ENCODE assay signal across 18 cellular contexts in the genomic region with DNA sequence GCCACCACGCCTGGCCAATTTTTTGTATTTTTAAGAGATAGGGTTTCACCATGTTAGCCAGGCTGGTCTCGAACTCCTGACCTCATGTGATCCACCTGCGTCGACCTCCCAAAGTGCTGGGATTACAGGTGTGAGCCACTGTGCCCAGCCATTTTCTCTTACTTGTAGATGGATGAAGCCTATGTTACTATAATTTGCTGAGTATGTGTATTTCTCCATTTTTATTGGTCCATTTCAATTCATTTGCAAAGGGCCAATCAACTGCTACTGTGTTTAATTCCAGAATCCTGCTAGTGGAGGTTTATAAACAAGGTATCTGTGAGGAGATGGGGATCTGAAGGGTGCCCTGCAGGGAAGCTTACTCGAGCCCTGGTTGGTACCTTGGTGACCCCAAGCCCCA.
DNase-seq lines count a peak whose midpoint lies in the region; ATAC-seq, FAIRE-seq and TF ChIP-seq lines count a peak whose summit lies in the region.
"Had no signal": no experiment of that assay in that cellular context is flagged by ENCODE, and none has a peak within 500 bp of the region (broad histone marks: within the 10 kb centered on the region; RNA-seq: fewer than 3 reads in every experiment).

No MANE protein-coding gene starts in this region.

- in situ Hi-C loops in K562 (cut with MboI): no loop called here

- CTCF ChIA-PET in CD4-positive, alpha-beta memory T cell (lab: Charles Lee; ENCODE audit: partially characterized antibody): no interaction called here
- CTCF ChIA-PET in K562 (lab: Yijun Ruan, JAX; ENCODE audit: low intra/inter-chr PET ratio): no interaction called here

- H3K4me1 Mint-ChIP-seq in CD4-positive, alpha-beta memory T cell: peaks cover 33 to 54% (median 41%) of the 10 kb centered on the region in 4 donors

- TF ChIP-seq POLR2A in K562 (conservative IDR thresholded peaks at IDR 0.05): no peak

- no peak for TF ChIP-seq EP300 in K562 (IDR thresholded peaks at IDR 0.05; ENCODE audit: low read length)

- no peak overlapping the region for H3K4me3 Mint-ChIP-seq in CD4-positive, alpha-beta memory T cell
- H3K4me3 Mint-ChIP-seq: HFFc6 had no signal

- H3K4me3 ChIP-seq in BLaER1 (no peak overlapping the region), OCI-LY1 (ENCODE audit: low read depth, low read length, poor library complexity, severe bottlenecking) (no peak overlapping the region), K562 (no peak overlapping the region)
- no peak overlapping the region for H3K4me3 ChIP-seq in CD4-positive, alpha-beta memory T cell (ENCODE audit: low read length in 2 of 2)
- H3K4me3 ChIP-seq: SJCRH30 had no signal

- H3F3A ChIP-seq in OCI-LY1 (ENCODE audit: insufficient read depth, low read length): no peaks in the 10 kb centered on the region

- no peak for TF ChIP-seq RAD21 in K562 (CRISPR knock-in tag; conservative IDR thresholded peaks at IDR 0.05 in 1 of 2, IDR thresholded peaks at IDR 0.05 in 1 of 2)

- H3K36me3 ChIP-seq in BLaER1: no peaks in the 10 kb centered on the region
- no peaks in the 10 kb centered on the region for H3K36me3 ChIP-seq in CD4-positive, alpha-beta memory T cell (ENCODE audit: insufficient read depth, low read length)
- no peaks in the 10 kb centered on the region for H3K36me3 ChIP-seq in OCI-LY1 (ENCODE audit: insufficient read depth, low read length)
- H3K36me3 ChIP-seq in K562 (ENCODE audit: control insufficient read depth, insufficient read depth, low read length): no peaks in the 10 kb centered on the region
- H3K36me3 ChIP-seq: SJCRH30 had no signal

- no peaks in the 10 kb centered on the region for H3K9me1 ChIP-seq in K562 (ENCODE audit: control insufficient read depth, insufficient read depth, low read length)

- peaks cover 56% of the 10 kb centered on the region for H3K4me1 ChIP-seq in BLaER1
- peaks cover 47% of the 10 kb centered on the region for H3K4me1 ChIP-seq in CD4-positive, alpha-beta memory T cell (ENCODE audit: insufficient read depth, low read length)
- peaks cover 75% of the 10 kb centered on the region for H3K4me1 ChIP-seq in OCI-LY1 (ENCODE audit: insufficient read depth, low read length, severe bottlenecking)
- H3K4me1 ChIP-seq in K562 (replicated peaks in 1 of 2; ENCODE audit: control insufficient read depth in 2 of 2, insufficient read depth in 2 of 2, low read length in 2 of 2): peaks cover 2 to 5% of the 10 kb centered on the region in 2 experiments; a peak in 3 of 5 replicates
- H3K4me1 ChIP-seq: SJCRH30 had no signal

- ATAC-seq in K562: no peak

- peaks cover 16% of the 10 kb centered on the region for H3K9me3 ChIP-seq in BLaER1
- H3K9me3 ChIP-seq in CD4-positive, alpha-beta memory T cell (ENCODE audit: control insufficient read depth in 1 of 2, low read length in 2 of 2): no peaks in the 10 kb centered on the region
- H3K9me3 ChIP-seq in OCI-LY1 (ENCODE audit: low read length): no peaks in the 10 kb centered on the region
- H3K9me3 ChIP-seq in K562 (replicated peaks; ENCODE audit: control insufficient read depth, insufficient read depth, low read depth, low read length): no peaks in the 10 kb centered on the region
- H3K9me3 ChIP-seq: SJCRH30 had no signal

- peak overlapping the region; percentile 89 for H3K27ac ChIP-seq in BLaER1
- H3K27ac ChIP-seq in CD4-positive, alpha-beta memory T cell (ENCODE audit: low read depth, low read length): no peak overlapping the region
- H3K27ac ChIP-seq in OCI-LY1 (ENCODE audit: low read depth, low read length, poor library complexity, severe bottlenecking): peak overlapping the region; percentile 98
- H3K27ac ChIP-seq in K562 (ENCODE audit: extremely low read depth, low read depth, low read length): no peak overlapping the region
- H3K27ac ChIP-seq: HL-60, SJCRH30 had no signal

- H2AFZ ChIP-seq in OCI-LY1 (ENCODE audit: low read length): no peak overlapping the region
- no peak overlapping the region for H2AFZ ChIP-seq in K562 (ENCODE audit: low read depth, low read length)

- peaks cover 0 to 5% (median under 1%) of the 10 kb centered on the region in 8 donors for H3K9me3 Mint-ChIP-seq in CD4-positive, alpha-beta memory T cell

- H3K27me3 ChIP-seq in BLaER1 (no peaks in the 10 kb centered on the region), OCI-LY1 (ENCODE audit: insufficient read depth, low read length) (no peaks in the 10 kb centered on the region), K562 (ENCODE audit: control insufficient read depth in 2 of 2, insufficient read depth in 2 of 2, low read length in 2 of 2) (no peaks in the 10 kb centered on the region)
- H3K27me3 ChIP-seq in CD4-positive, alpha-beta memory T cell (ENCODE audit: insufficient read depth, low read length): no peaks in the 10 kb centered on the region
- H3K27me3 ChIP-seq: SJCRH30 had no signal

- H3K79me2 ChIP-seq in OCI-LY1 (ENCODE audit: insufficient read depth, low read length) (no peaks in the 10 kb centered on the region), K562 (ENCODE audit: control insufficient read depth, insufficient read depth, low read length) (no peaks in the 10 kb centered on the region)

- H4K20me1 ChIP-seq in BLaER1: no peaks in the 10 kb centered on the region
- no peaks in the 10 kb centered on the region for H4K20me1 ChIP-seq in OCI-LY1 (ENCODE audit: insufficient read depth, low read length)
- no peaks in the 10 kb centered on the region for H4K20me1 ChIP-seq in K562 (replicated peaks; ENCODE audit: control insufficient read depth, insufficient read depth, low read length)

- peak overlapping the region; percentile 69 for H3K4me2 ChIP-seq in BLaER1
- H3K4me2 ChIP-seq in OCI-LY1 (ENCODE audit: low read length): peak overlapping the region; percentile 61; the same call in 1 of the 2 replicates
- H3K4me2 ChIP-seq in K562 (ENCODE audit: insufficient read depth, low read length): no peak overlapping the region

- H3K27ac Mint-ChIP-seq in CD4-positive, alpha-beta memory T cell: peak overlapping the region in 4 of 7 donors; percentile 12 to 73 (median 42)
- H3K27ac Mint-ChIP-seq: HFFc6 had no signal

- no peaks in the 10 kb centered on the region for H3K9me2 ChIP-seq in OCI-LY1 (ENCODE audit: low read depth, low read length)

- H3K27me3 Mint-ChIP-seq in CD4-positive, alpha-beta memory T cell: no peaks in the 10 kb centered on the region

- intact Hi-C loops in CD4-positive, alpha-beta memory T cell (cut with micrococcal nuclease): no loop called here
- intact Hi-C loops in K562 (cut with micrococcal nuclease): no loop called here

- H3K36me3 Mint-ChIP-seq in CD4-positive, alpha-beta memory T cell: no peaks in the 10 kb centered on the region

- 27% methylated on average over 5 of the region's 5 CpGs for WGBS in K562 (ENCODE audit: insufficient coverage, low coverage, missing lambda C conversion rate)

- no peak for FAIRE-seq in K562 (lab: Jason Lieb, UNC)

- no peak for DNase-seq in CD4-positive, alpha-beta memory T cell
- DNase-seq in K562 (ENCODE audit: extremely low read depth in 1 of 4, low spot score in 3 of 4) (no peak), GM03348 (ENCODE audit: low spot score) (no peak), HK-2 (ENCODE audit: unreplicated experiment) (no peak), DMS153 (lab: John Stamatoyannopoulos, UW) (no peak)
- DNase-seq: ACHN, DMS53, H7, HFFc6, NCI-H1417 treated with DMSO at 0.1 percent for 48 hours, NCI-H187 treated with DMSO at 0.1 percent for 48 hours, NCI-H226, NCI-H524 treated with DMSO at 0.1 percent for 48 hours, SJCRH30, T-helper 2 cell had no signal

- no TSS peak for BruUV-seq in K562 (replicated peaks; lab: Mats Ljungman, UMichigan)

- TF ChIP-seq CTCF in OCI-LY1 (IDR thresholded peaks at IDR 0.05; ENCODE audit: low read length): no peak
- TF ChIP-seq CTCF in K562 (IDR thresholded peaks at IDR 0.05 in 2 of 3, conservative IDR thresholded peaks at IDR 0.05 in 1 of 3; ENCODE audit: insufficient read depth in 2 of 3, low read depth in 1 of 3, low read length in 3 of 3): no peak

- H3K9ac ChIP-seq in BLaER1 (no peak overlapping the region), OCI-LY1 (ENCODE audit: low read length) (peak overlapping the region; percentile 63), K562 (ENCODE audit: insufficient read depth in 1 of 2, low read depth in 2 of 2, low read length in 2 of 2) (no peak overlapping the region)

- POLR2A ChIA-PET in CD4-positive, alpha-beta memory T cell (lab: Charles Lee; ENCODE audit: partially characterized antibody): interaction anchor here (1.2 to 5.9 kb wide), 3 partner anchors 9 to 208 kb away, joined by 7 to 67 read pairs (median 19); a partner anchor contains a TSS
- POLR2A ChIA-PET in K562 (lab: Yijun Ruan, JAX): no interaction called here

TF ChIP-seq in K562, 482 proteins besides CTCF, POLR2A, EP300 and RAD21 (continues in another document):
- peak; percentile 48 for TF ChIP-seq MAFF (IDR thresholded peaks at IDR 0.05; ENCODE audit: low read length)
- no peak for TF ChIP-seq SIN3A (IDR thresholded peaks at IDR 0.05; ENCODE audit: borderline replicate concordance in 2 of 2, control insufficient read depth in 1 of 2, low read depth in 2 of 2, low read length in 2 of 2)
- TF ChIP-seq BCOR (IDR thresholded peaks at IDR 0.05): no peak
- TF ChIP-seq SRSF1 (IDR thresholded peaks at IDR 0.05; ENCODE audit: low read depth, low read length): no peak
- 0 out of 2 replicates have a peak, but pooled peaks have one; percentile 9 for TF ChIP-seq MAFK (IDR thresholded peaks at IDR 0.05; ENCODE audit: low read length)
- no peak for TF ChIP-seq HMG20B (CRISPR knock-in tag; IDR thresholded peaks at IDR 0.05)
- TF ChIP-seq, protein P1, sequence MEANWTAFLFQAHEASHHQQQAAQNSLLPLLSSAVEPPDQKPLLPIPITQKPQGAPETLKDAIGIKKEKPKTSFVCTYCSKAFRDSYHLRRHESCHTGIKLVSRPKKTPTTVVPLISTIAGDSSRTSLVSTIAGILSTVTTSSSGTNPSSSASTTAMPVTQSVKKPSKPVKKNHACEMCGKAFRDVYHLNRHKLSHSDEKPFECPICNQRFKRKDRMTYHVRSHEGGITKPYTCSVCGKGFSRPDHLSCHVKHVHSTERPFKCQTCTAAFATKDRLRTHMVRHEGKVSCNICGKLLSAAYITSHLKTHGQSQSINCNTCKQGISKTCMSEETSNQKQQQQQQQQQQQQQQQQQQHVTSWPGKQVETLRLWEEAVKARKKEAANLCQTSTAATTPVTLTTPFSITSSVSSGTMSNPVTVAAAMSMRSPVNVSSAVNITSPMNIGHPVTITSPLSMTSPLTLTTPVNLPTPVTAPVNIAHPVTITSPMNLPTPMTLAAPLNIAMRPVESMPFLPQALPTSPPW (CRISPR knock-in tag; IDR thresholded peaks at IDR 0.05): no peak
- no peak for TF ChIP-seq MBD2 (IDR thresholded peaks at IDR 0.05; ENCODE audit: borderline replicate concordance, low read depth)
- TF ChIP-seq C11orf30 (IDR thresholded peaks at IDR 0.05; ENCODE audit: low read depth): peak; percentile 70
- no peak for TF ChIP-seq ZNF174 (CRISPR knock-in tag; IDR thresholded peaks at IDR 0.05)
- no peak for TF ChIP-seq MEIS2 (IDR thresholded peaks at IDR 0.05; ENCODE audit: partially characterized antibody)
- no peak for TF ChIP-seq ARID2 (IDR thresholded peaks at IDR 0.05)
- TF ChIP-seq KDM5B (IDR thresholded peaks at IDR 0.05; ENCODE audit: insufficient replicate concordance, low read depth, low read length): no peak

Comparison
In these comparisons a context has a peak if more than half of its experiments do, and no peak if none do; other contexts are left out.
1. H3K27ac ChIP-seq: peak in BLaER1 (single experiment) and OCI-LY1 (single experiment); none in CD4-positive, alpha-beta memory T cell (single experiment) and K562 (single experiment).